8 cellular contexts compared by ENCODE assay signal in the genomic region with DNA sequence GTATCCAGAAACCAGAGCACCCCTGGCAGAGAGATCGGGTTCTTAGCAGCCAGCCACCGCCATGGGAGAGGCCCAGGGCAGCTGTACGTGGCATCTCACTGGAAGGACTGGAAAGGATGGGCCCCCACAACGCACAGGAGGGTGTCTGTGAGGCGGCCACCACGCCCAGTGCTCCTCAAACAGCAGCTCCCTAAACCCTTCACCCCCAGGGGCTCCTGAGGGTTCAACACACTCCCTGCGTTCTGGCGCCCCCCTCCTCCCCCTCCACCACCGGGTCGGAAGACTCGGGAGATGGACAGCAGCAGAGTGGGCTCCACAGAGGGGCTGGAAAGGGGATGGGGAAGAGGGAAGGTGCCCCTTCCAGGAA. TPM values are rescaled to one million over a fixed set of nuclear protein-coding genes. Genes with fewer than 3 reads are reported as not detected.
DNase-seq lines count a peak whose midpoint lies in the region; ATAC-seq and TF ChIP-seq lines count a peak whose summit lies in the region.

No MANE protein-coding gene starts in this region.

- ATAC-seq in left cardiac atrium = no peak

- peaks cover 5% of the 10 kb centered on the region for H3K4me1 Mint-ChIP-seq in activated naive CD8-positive, alpha-beta T cell treated with anti-CD3 and anti-CD28 coated beads for 36 hours

- H3K36me3 ChIP-seq in left ventricle myocardium inferior (no peaks in the 10 kb centered on the region), kidney epithelial cell (ENCODE audit: control insufficient read depth, insufficient read depth, low read length) (peaks cover 1% of the 10 kb centered on the region), urinary bladder (ENCODE audit: insufficient read depth) (no peaks in the 10 kb centered on the region)

- H3K4me3 Mint-ChIP-seq in activated naive CD8-positive, alpha-beta T cell treated with anti-CD3 and anti-CD28 coated beads for 36 hours = peak overlapping the region; percentile 7

- H3K27ac ChIP-seq in left ventricle myocardium inferior (replicated peaks) (peak overlapping the region; percentile 76), urinary bladder (ENCODE audit: low read depth) (no peak overlapping the region)

- TF ChIP-seq CTCF in left ventricle myocardium inferior (IDR thresholded peaks at IDR 0.05; ENCODE audit: borderline replicate concordance) (no peak), kidney epithelial cell (IDR thresholded peaks at IDR 0.05; ENCODE audit: insufficient read depth, low read length, poor library complexity, severe bottlenecking) (no peak), lower leg skin (IDR thresholded peaks at IDR 0.05) (no peak)

- no peak overlapping the region for H3K27ac Mint-ChIP-seq in activated naive CD8-positive, alpha-beta T cell treated with anti-CD3 and anti-CD28 coated beads for 36 hours

- TF ChIP-seq POLR2A in lower leg skin (IDR thresholded peaks at IDR 0.05) = no peak

- H3K4me1 ChIP-seq in left ventricle myocardium inferior (peaks cover 45% of the 10 kb centered on the region), urinary bladder (ENCODE audit: insufficient read depth) (peaks cover 3% of the 10 kb centered on the region)

- intact Hi-C loops in left ventricle myocardium inferior (cut with micrococcal nuclease) = no loop called here
- intact Hi-C loops in left cardiac atrium (cut with DNase I) = no loop called here
- intact Hi-C loops in lower leg skin (cut with DNase I; ENCODE audit: low total_unique reads) = no loop called here

- DNase-seq in left ventricle myocardium inferior = no peak
- no peak for DNase-seq in left cardiac atrium
- no peak for DNase-seq in activated naive CD8-positive, alpha-beta T cell treated with anti-CD3 and anti-CD28 coated beads for 36 hours
- DNase-seq in kidney epithelial cell (ENCODE audit: low read depth) = no peak
- DNase-seq in lower leg skin (ENCODE audit: low spot score in 2 of 2) = no peak
- DNase-seq in midbrain (lab: John Stamatoyannopoulos, UW) = no peak
- no peak for DNase-seq in inferior parietal cortex (ENCODE audit: extremely low spot score)

- H3K9me3 ChIP-seq in left ventricle myocardium inferior (replicated peaks) = no peaks in the 10 kb centered on the region

- WGBS in urinary bladder = 28% methylated on average over 11 of the region's 11 CpGs
- WGBS in lower leg skin, 2 donors = 23% methylated on average over 9 to 10 of the region's 11 CpGs

- peaks cover 11% of the 10 kb centered on the region for H3K27me3 ChIP-seq in left ventricle myocardium inferior (ENCODE audit: low read depth)
- no peaks in the 10 kb centered on the region for H3K27me3 ChIP-seq in kidney epithelial cell (ENCODE audit: control insufficient read depth, insufficient read depth, low read length)

- H3K27me3 Mint-ChIP-seq in activated naive CD8-positive, alpha-beta T cell treated with anti-CD3 and anti-CD28 coated beads for 36 hours = peaks cover 39% of the 10 kb centered on the region

- no peaks in the 10 kb centered on the region for H3K9me3 Mint-ChIP-seq in activated naive CD8-positive, alpha-beta T cell treated with anti-CD3 and anti-CD28 coated beads for 36 hours

- peak overlapping the region; percentile 71 for H3K4me3 ChIP-seq in left ventricle myocardium inferior
- H3K4me3 ChIP-seq in kidney epithelial cell (ENCODE audit: low read depth, low read length) = peak overlapping the region; percentile 50
- peak overlapping the region; percentile 57 for H3K4me3 ChIP-seq in urinary bladder (ENCODE audit: low read depth, low read length)
- no peak overlapping the region for H3K4me3 ChIP-seq in lower leg skin (ENCODE audit: low read depth, poor library complexity, severe bottlenecking)

- no peaks in the 10 kb centered on the region for H3K36me3 Mint-ChIP-seq in activated naive CD8-positive, alpha-beta T cell treated with anti-CD3 and anti-CD28 coated beads for 36 hours

RNA-seq across cellular contexts. Expression of gene MAPK12, which starts 1.1 kb away (rescaled TPM):
- total RNA-seq in left ventricle myocardium inferior = 17.2 TPM
- 10 to 100 TPM; 13.2 to 14.7 TPM for total RNA-seq in left cardiac atrium
- 1 to 10 TPM; 3.5 to 3.6 TPM for total RNA-seq in activated naive CD8-positive, alpha-beta T cell treated with anti-CD3 and anti-CD28 coated beads for 36 hours
- total RNA-seq in kidney epithelial cell = 25.5 and 27.3 TPM in 2 replicates
- total RNA-seq in urinary bladder = 9.3 TPM
- polyA plus RNA-seq in urinary bladder = 21.3 TPM
- total RNA-seq in lower leg skin = 1 to 10 TPM in 3 of 4 donors, under 1 TPM in 1; 0.99 to 3.5 (median 1.8) TPM

RNA-seq across cellular contexts. Expression of gene HDAC10, which starts 9.4 kb away (rescaled TPM):
- 13.6 TPM for total RNA-seq in left ventricle myocardium inferior
- total RNA-seq in left cardiac atrium = 10 to 100 TPM; 11.2 to 14.2 TPM
- total RNA-seq in activated naive CD8-positive, alpha-beta T cell treated with anti-CD3 and anti-CD28 coated beads for 36 hours = 10 to 100 TPM; 37.3 to 42.3 TPM
- total RNA-seq in kidney epithelial cell = 21.1 and 34.8 TPM in 2 replicates
- total RNA-seq in urinary bladder = 20.0 TPM
- 32.4 TPM for polyA plus RNA-seq in urinary bladder
- total RNA-seq in lower leg skin = 10 to 100 TPM; 36.4 to 60.7 (median 45.7) TPM

RNA-seq across cellular contexts. Expression of gene MAPK11, which starts 9.8 kb away (rescaled TPM):
- total RNA-seq in left ventricle myocardium inferior (7.8 TPM), left cardiac atrium (10 to 100 TPM; 13.3 to 15.4 TPM), kidney epithelial cell (11.9 and 12.9 TPM in 2 replicates), urinary bladder (4.1 TPM), lower leg skin (1 to 10 TPM in 3 of 4 donors, under 1 TPM in 1; 0.65 to 8.1 (median 2.9) TPM)
- total RNA-seq in activated naive CD8-positive, alpha-beta T cell treated with anti-CD3 and anti-CD28 coated beads for 36 hours = 1 to 10 TPM; 3.2 to 3.3 TPM
- polyA plus RNA-seq in urinary bladder = 13.6 TPM

RNA-seq across cellular contexts. Expression of gene TUBGCP6, which starts 15.6 kb away (rescaled TPM):
- total RNA-seq in left ventricle myocardium inferior (18.3 TPM), left cardiac atrium (10 to 100 TPM; 20.4 to 22.0 TPM), kidney epithelial cell (27.2 and 33.6 TPM in 2 replicates), urinary bladder (23.1 TPM), lower leg skin (10 to 100 TPM; 37.1 to 67.0 (median 52.5) TPM)
- 10 to 100 TPM; 38.7 to 41.7 TPM for total RNA-seq in activated naive CD8-positive, alpha-beta T cell treated with anti-CD3 and anti-CD28 coated beads for 36 hours
- polyA plus RNA-seq in urinary bladder = 31.5 TPM

RNA-seq across cellular contexts. Expression of gene PLXNB2, which starts 47.0 kb away (rescaled TPM):
- 50.2 TPM for total RNA-seq in left ventricle myocardium inferior
- total RNA-seq in left cardiac atrium = 10 to 100 TPM; 76.2 to 91.5 TPM
- total RNA-seq in activated naive CD8-positive, alpha-beta T cell treated with anti-CD3 and anti-CD28 coated beads for 36 hours = 10 to 100 TPM; 16.1 to 16.8 TPM
- 251 and 302 TPM in 2 replicates for total RNA-seq in kidney epithelial cell
- 61.7 TPM for total RNA-seq in urinary bladder
- 106 TPM for polyA plus RNA-seq in urinary bladder
- total RNA-seq in lower leg skin = 100 to 1,000 TPM; 105 to 199 (median 155) TPM
